8 cellular contexts compared by ENCODE assay signal in the genomic region with DNA sequence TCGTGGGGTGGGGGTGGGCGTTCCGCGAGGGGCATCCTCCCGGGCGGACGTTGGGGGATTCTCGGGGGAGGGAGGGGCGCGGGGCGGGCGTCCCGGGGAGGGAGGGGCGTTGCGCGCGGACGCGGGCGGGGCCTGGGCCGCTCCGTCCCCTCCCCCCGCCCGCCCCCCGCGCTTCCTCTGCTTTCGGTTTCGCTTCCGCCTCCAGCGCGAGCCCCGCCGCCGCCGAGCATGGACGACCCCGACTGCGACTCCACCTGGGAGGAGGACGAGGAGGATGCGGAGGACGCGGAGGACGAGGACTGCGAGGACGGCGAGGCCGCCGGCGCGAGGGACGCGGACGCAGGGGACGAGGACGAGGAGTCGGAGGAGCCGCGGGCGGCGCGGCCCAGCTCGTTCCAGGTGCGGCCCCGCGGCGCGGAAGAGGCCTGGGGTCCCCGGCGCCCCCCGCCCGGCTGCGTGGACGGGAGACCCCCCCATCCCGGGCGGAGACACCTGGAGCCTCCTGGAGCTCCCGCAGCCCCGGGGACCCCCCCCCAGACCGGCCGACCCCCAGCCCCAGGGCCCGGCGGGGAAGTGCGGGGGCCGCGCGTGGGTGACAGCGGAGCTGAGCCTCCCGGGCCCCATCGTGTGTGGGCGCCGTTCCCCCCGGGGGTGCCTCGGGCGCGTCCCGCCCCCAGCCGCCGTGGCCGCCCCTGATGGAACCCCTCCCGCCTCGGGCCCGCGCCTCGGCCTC. TPM values are rescaled to one million over a fixed set of nuclear protein-coding genes. Genes with fewer than 3 reads are reported as not detected.
DNase-seq lines count a peak whose midpoint lies in the region; TF ChIP-seq lines count a peak whose summit lies in the region.

A gene with protein sequence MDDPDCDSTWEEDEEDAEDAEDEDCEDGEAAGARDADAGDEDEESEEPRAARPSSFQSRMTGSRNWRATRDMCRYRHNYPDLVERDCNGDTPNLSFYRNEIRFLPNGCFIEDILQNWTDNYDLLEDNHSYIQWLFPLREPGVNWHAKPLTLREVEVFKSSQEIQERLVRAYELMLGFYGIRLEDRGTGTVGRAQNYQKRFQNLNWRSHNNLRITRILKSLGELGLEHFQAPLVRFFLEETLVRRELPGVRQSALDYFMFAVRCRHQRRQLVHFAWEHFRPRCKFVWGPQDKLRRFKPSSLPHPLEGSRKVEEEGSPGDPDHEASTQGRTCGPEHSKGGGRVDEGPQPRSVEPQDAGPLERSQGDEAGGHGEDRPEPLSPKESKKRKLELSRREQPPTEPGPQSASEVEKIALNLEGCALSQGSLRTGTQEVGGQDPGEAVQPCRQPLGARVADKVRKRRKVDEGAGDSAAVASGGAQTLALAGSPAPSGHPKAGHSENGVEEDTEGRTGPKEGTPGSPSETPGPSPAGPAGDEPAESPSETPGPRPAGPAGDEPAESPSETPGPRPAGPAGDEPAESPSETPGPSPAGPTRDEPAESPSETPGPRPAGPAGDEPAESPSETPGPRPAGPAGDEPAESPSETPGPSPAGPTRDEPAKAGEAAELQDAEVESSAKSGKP (plus strand): TSS at position 204 of the 733 bp plus-strand sequence. CDS start 25 bp downstream, at position 229.

- H3K27ac Mint-ChIP-seq in CD14-positive monocyte (peak within 1 kb of the TSS; percentile 94 to 98 (median 95)), endodermal cell (no peak within 1 kb of the TSS)

- H3K36me3 Mint-ChIP-seq in CD14-positive monocyte (peaks cover 41 to 57% of the 10 kb centered on the region in 2 donors), endodermal cell (ENCODE audit: low read depth) (peaks cover 14% of the 10 kb centered on the region)

- H3K27me3 ChIP-seq in endodermal cell (ENCODE audit: control insufficient read depth, insufficient read depth, low read length, poor library complexity, severe bottlenecking): no peaks in the 10 kb centered on the region

- H3K4me3 Mint-ChIP-seq in CD14-positive monocyte (peak within 1 kb of the TSS; percentile 94 to 95), endodermal cell (peak within 1 kb of the TSS; percentile 74)

- WGBS in endodermal cell (ENCODE audit: insufficient coverage in 1 of 2, insufficient read length in 1 of 2), 2 experiments: 1% methylated on average over 80 of the region's 103 CpGs; no CpG with 5 or more reads in 1 of the 2 experiments
- 0 to 1% methylated on average over 35 to 40 of the region's 103 CpGs for WGBS in mesodermal cell (ENCODE audit: insufficient coverage in 2 of 2), 2 experiments

- H3K4me1 ChIP-seq in endodermal cell (ENCODE audit: control insufficient read depth, insufficient read depth, low read length): no peaks in the 10 kb centered on the region
- peaks cover 6% of the 10 kb centered on the region for H3K4me1 ChIP-seq in mesodermal cell (ENCODE audit: control insufficient read depth, insufficient read depth, low read length, poor library complexity, severe bottlenecking)

- no peak within 1 kb of the TSS for H3K9ac ChIP-seq in endodermal cell (ENCODE audit: extremely low read depth, low read length, poor library complexity, severe bottlenecking)

- DNase-seq in CD14-positive monocyte (ENCODE audit: low spot score) (no peak), GM20000 (ENCODE audit: low spot score) (peak; percentile 97), NCI-H2171 treated with DMSO at 0.1 percent for 48 hours (lab: John Stamatoyannopoulos, UW) (peak; percentile 46), endodermal cell (peak; percentile 83), NCI-H1048 (lab: John Stamatoyannopoulos, UW) (no peak)
- peak; percentile 57 to 62 for DNase-seq in activated CD8-positive, alpha-beta memory T cell treated with anti-CD3 and anti-CD28 coated beads for 4 hours (ENCODE audit: low read depth in 2 of 2)
- peak; percentile 59 for DNase-seq in stimulated activated CD8-positive, alpha-beta memory T cell treated with anti-CD3 and anti-CD28 coated beads, Interleukin-4, amount 100 ng/mL, for 24 hours (ENCODE audit: low read depth)

- H3K9me3 Mint-ChIP-seq in CD14-positive monocyte (no peaks in the 10 kb centered on the region), endodermal cell (no peaks in the 10 kb centered on the region)

- H3K9me3 ChIP-seq in endodermal cell (ENCODE audit: control insufficient read depth, low read length) (no peaks in the 10 kb centered on the region), mesodermal cell (ENCODE audit: control insufficient read depth, low read length) (no peaks in the 10 kb centered on the region)

- TF ChIP-seq CTCF in CD14-positive monocyte (IDR thresholded peaks at IDR 0.05) (no peak), GM20000 (IDR thresholded peaks at IDR 0.05; ENCODE audit: extremely low read depth, missing control alignments) (no peak), endodermal cell (conservative IDR thresholded peaks at IDR 0.05) (no peak)

- H3K4me3 ChIP-seq in endodermal cell (ENCODE audit: low read length): peak within 1 kb of the TSS; percentile 78
- H3K4me3 ChIP-seq in mesodermal cell (ENCODE audit: extremely low read depth, insufficient read depth, low read length, poor library complexity, severe bottlenecking): peak within 1 kb of the TSS; percentile 74

- H3K27me3 Mint-ChIP-seq in CD14-positive monocyte (ENCODE audit: low read depth in 3 of 3): peaks cover 0 to 5% (median 0%) of the 10 kb centered on the region in 3 donors
- peaks cover 4% of the 10 kb centered on the region for H3K27me3 Mint-ChIP-seq in endodermal cell (ENCODE audit: insufficient read depth)

- H3K4me1 Mint-ChIP-seq in CD14-positive monocyte (peaks cover 49% of the 10 kb centered on the region), endodermal cell (no peaks in the 10 kb centered on the region)

- H3K27ac ChIP-seq in endodermal cell (ENCODE audit: low read depth, low read length) (no peak within 1 kb of the TSS), mesodermal cell (ENCODE audit: low read depth, low read length, severe bottlenecking) (no peak within 1 kb of the TSS)

- H3K36me3 ChIP-seq in endodermal cell (ENCODE audit: control insufficient read depth, insufficient read depth, low read length): peaks cover 30% of the 10 kb centered on the region
- H3K36me3 ChIP-seq in mesodermal cell (ENCODE audit: control insufficient read depth, insufficient read depth, low read length): peaks cover 46% of the 10 kb centered on the region

- intact Hi-C loops in CD14-positive monocyte (cut with micrococcal nuclease): loop anchor here (5.0 to 10.0 kb wide), 7 partner anchors 53 to 660 kb away; a partner anchor contains a TSS

RNA-seq across cellular contexts. Expression of the gene that starts here (rescaled TPM):
- 10 to 100 TPM; 47.8 to 79.3 TPM for polyA plus RNA-seq in CD14-positive monocyte
- 10 to 100 TPM; 28.1 to 28.5 TPM for total RNA-seq in endodermal cell
- polyA plus RNA-seq in endodermal cell (2013, experiment 1 of 2): 23.9 TPM
- 19.5 TPM for polyA plus RNA-seq in endodermal cell (2013, experiment 2 of 2)
- 34.8 TPM for polyA plus RNA-seq in mesodermal cell (2013, experiment 1 of 2)
- polyA plus RNA-seq in mesodermal cell (2013, experiment 2 of 2): 25.2 TPM

Comparison
In these comparisons a context has a peak if more than half of its experiments do, and no peak if none do; other contexts are left out.
1. DNase-seq: peak in GM20000 (single experiment), NCI-H2171 treated with DMSO at 0.1 percent for 48 hours (single experiment), activated CD8-positive, alpha-beta memory T cell treated with anti-CD3 and anti-CD28 coated beads for 4 hours (2 of 2), endodermal cell (single experiment) and stimulated activated CD8-positive, alpha-beta memory T cell treated with anti-CD3 and anti-CD28 coated beads, Interleukin-4, amount 100 ng/mL, for 24 hours (single experiment); none in CD14-positive monocyte (single experiment) and NCI-H1048 (single experiment).